In genomic region chr2:105144941-105145300, GRCh38 we compare ENCODE assay signal across 1 cellular context.
TF ChIP-seq lines count a peak whose summit lies in the region.

No MANE protein-coding gene starts in this region.

TF ChIP-seq in HCT116, 20 proteins besides CTCF, POLR2A, EP300 and RAD21 (continued from another document):
- TF ChIP-seq ZBTB33 (IDR thresholded peaks at IDR 0.05; ENCODE audit: extremely low read depth, insufficient replicate concordance, low read length): no peak
